ENCODE assay signal across 8 cellular contexts in genomic region chr3:44685128-44685800, GRCh38. TPM values are rescaled to one million over a fixed set of nuclear protein-coding genes. Genes with fewer than 3 reads are reported as not detected.
DNase-seq lines count a peak whose midpoint lies in the region; ATAC-seq and TF ChIP-seq lines count a peak whose summit lies in the region.

No MANE protein-coding gene starts in this region.

- no peak overlapping the region for H3K27ac ChIP-seq in duodenal mucosa (ENCODE audit: low read depth, low read length)
- H3K27ac ChIP-seq in left lung, result peak overlapping the region in 1 of 2 donors; percentile 4

- H3K27me3 ChIP-seq in duodenal mucosa (ENCODE audit: control insufficient read depth in 1 of 2, insufficient read depth in 2 of 2, low read length in 2 of 2) (no peaks in the 10 kb centered on the region), left lung (peaks cover 0 to 23% of the 10 kb centered on the region in 2 donors)

- H3K9me3 ChIP-seq in duodenal mucosa (ENCODE audit: control insufficient read depth in 1 of 2, low read length in 2 of 2) (peaks cover 6 to 24% of the 10 kb centered on the region in 2 donors), left lung (peaks cover 0 to 37% of the 10 kb centered on the region in 2 donors)

- H3K4me3 ChIP-seq in duodenal mucosa (ENCODE audit: low read depth in 1 of 2, low read length in 2 of 2), result peak overlapping the region; percentile 73 to 77
- H3K4me3 ChIP-seq in left lung, result peak overlapping the region; percentile 49 to 66

- peak overlapping the region in 1 of 2 donors; percentile 49 for H3K9ac ChIP-seq in duodenal mucosa (ENCODE audit: low read depth in 1 of 2, low read length in 2 of 2)

- peaks cover 0 to 2% of the 10 kb centered on the region in 2 donors for H3K36me3 ChIP-seq in duodenal mucosa (ENCODE audit: control insufficient read depth in 1 of 2, insufficient read depth in 2 of 2, low read length in 2 of 2)
- H3K36me3 ChIP-seq in left lung, result peaks cover 0 to 3% of the 10 kb centered on the region in 2 donors

- DNase-seq in D341Med (ENCODE audit: low spot score), result peak; percentile 97
- peak; percentile 62 to 77 for DNase-seq in NCI-H1930 (lab: John Stamatoyannopoulos, UW)
- peak; percentile 74 for DNase-seq in activated CD4-positive, alpha-beta T cell treated with anti-CD3 and anti-CD28 coated beads for 48 hours
- peak; percentile 77 to 91 for DNase-seq in left lung
- DNase-seq in stimulated activated CD4-positive, alpha-beta T cell treated with anti-CD3 and anti-CD28 coated beads, Interleukin-2, amount 100 ng/mL, for 48 hours, result peak; percentile 18 to 34
- no peak for DNase-seq in HT-29 (ENCODE audit: low spot score)

- intact Hi-C loops in left lung (cut with DNase I), result no loop called here

- H3K4me1 ChIP-seq in duodenal mucosa (ENCODE audit: control insufficient read depth in 1 of 2, insufficient read depth in 2 of 2, low read length in 2 of 2) (no peaks in the 10 kb centered on the region), left lung (peaks cover 0 to 6% of the 10 kb centered on the region in 2 donors)

- peak; percentile 91 for ATAC-seq in GM21619 (IDR thresholded peaks at IDR 0.05; ENCODE audit: unreplicated experiment)
- ATAC-seq in left lung, result peak; percentile 85

- TF ChIP-seq CTCF in left lung (IDR thresholded peaks at IDR 0.05), result no peak

RNA-seq across cellular contexts. Expression of gene ZNF502, which starts 27.2 kb away (rescaled TPM):
- total RNA-seq in left lung, result 1 to 10 TPM; 3.6 to 3.9 TPM
- total RNA-seq in HT-29 (2014; rRNA removed; shearing (Covaris generic)), result 0.23 and 0.79 TPM in 2 replicates

RNA-seq across cellular contexts. Expression of gene ZNF35, which starts 36.7 kb away (rescaled TPM):
- 1 to 10 TPM; 8.4 to 9.2 TPM for total RNA-seq in left lung
- 1.5 and 3.0 TPM in 2 replicates for total RNA-seq in HT-29 (2014; rRNA removed; shearing (Covaris generic))

RNA-seq across cellular contexts. Expression of gene ZNF501, which starts 44.2 kb away (rescaled TPM):
- total RNA-seq in left lung, result 1 to 10 TPM; 4.4 to 5.3 TPM
- 0.08 and 4.8 TPM in 2 replicates for total RNA-seq in HT-29 (2014; rRNA removed; shearing (Covaris generic))
